In the genomic region with DNA sequence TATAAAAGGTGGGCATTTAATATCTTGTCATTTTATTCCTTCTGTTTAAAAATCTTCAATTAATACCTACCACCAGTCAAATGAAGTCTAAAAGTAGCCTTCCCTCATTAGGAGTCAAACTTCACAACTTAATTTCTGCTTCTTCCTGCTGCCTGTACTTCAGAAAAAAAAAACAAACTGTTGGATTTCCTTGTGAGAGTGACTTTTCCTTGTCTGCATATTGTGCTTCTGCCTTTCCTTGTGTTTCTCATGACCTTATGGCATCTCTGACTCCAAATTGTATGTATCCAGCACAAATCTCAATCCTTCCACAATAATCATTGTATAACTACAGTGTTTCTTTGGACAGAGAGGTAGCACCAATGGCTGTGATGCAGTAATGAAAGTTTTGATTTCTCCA, we compare ENCODE assay signal across 15 cellular contexts. TPM values are rescaled to one million over a fixed set of nuclear protein-coding genes. Genes with fewer than 3 reads are reported as not detected.
"Had no signal": no experiment of that assay in that cellular context is flagged by ENCODE, and none has a peak within 500 bp of the region (broad histone marks: within the 10 kb centered on the region; RNA-seq: fewer than 3 reads in every experiment).

No MANE protein-coding gene starts in this region.

- H3K36me3 Mint-ChIP-seq: memory B cell had no signal

- H3K4me1 Mint-ChIP-seq: memory B cell had no signal

- FAIRE-seq: pancreas had no signal

- H3K4me3 Mint-ChIP-seq: activated CD8-positive, alpha-beta T cell treated with anti-CD3 and anti-CD28 coated beads for 36 hours; activated naive CD8-positive, alpha-beta T cell treated with anti-CD3 and anti-CD28 coated beads, Interleukin-2, amount 50 U/mL, for 24 hours; effector memory CD8-positive, alpha-beta T cell; memory B cell; T-cell had no signal

- H3K27ac ChIP-seq: cardiac muscle cell, pancreas, SJSA1, WERI-Rb-1 had no signal

- H3K4me3 ChIP-seq: cardiac muscle cell, pancreas, SJSA1, tibial nerve had no signal

- H3K9me3 Mint-ChIP-seq: activated naive CD8-positive, alpha-beta T cell treated with anti-CD3 and anti-CD28 coated beads, Interleukin-2, amount 50 U/mL, for 24 hours; effector memory CD8-positive, alpha-beta T cell; memory B cell; T-cell had no signal

- H3K4me1 ChIP-seq: pancreas had no signal

- H3K9me3 ChIP-seq: pancreas, SJSA1, tibial nerve had no signal

- H3K27me3 ChIP-seq: cardiac muscle cell, pancreas, SJSA1, tibial nerve had no signal

- H3K36me3 ChIP-seq: cardiac muscle cell, pancreas, WERI-Rb-1 had no signal

- ATAC-seq: activated CD8-positive, alpha-beta T cell treated with anti-CD3 and anti-CD28 coated beads for 36 hours; activated naive CD8-positive, alpha-beta T cell treated with anti-CD3 and anti-CD28 coated beads, Interleukin-2, amount 50 U/mL, for 24 hours; effector memory CD8-positive, alpha-beta T cell; esophagus mucosa; pancreas; T-cell had no signal

- H3K27ac Mint-ChIP-seq: activated CD8-positive, alpha-beta T cell treated with anti-CD3 and anti-CD28 coated beads for 36 hours; activated naive CD8-positive, alpha-beta T cell treated with anti-CD3 and anti-CD28 coated beads, Interleukin-2, amount 50 U/mL, for 24 hours; effector memory CD8-positive, alpha-beta T cell; memory B cell; T-cell had no signal

- DNase-seq: activated CD4-positive, alpha-beta T cell treated with anti-CD3 and anti-CD28 coated beads for 4 hours; activated CD8-positive, alpha-beta memory T cell treated with anti-CD3 and anti-CD28 coated beads, Interleukin-2, amount 50 U/mL, for 4 hours; activated CD8-positive, alpha-beta T cell treated with anti-CD3 and anti-CD28 coated beads for 36 hours; activated naive CD8-positive, alpha-beta T cell treated with anti-CD3 and anti-CD28 coated beads, Interleukin-2, amount 50 U/mL, for 24 hours; effector memory CD8-positive, alpha-beta T cell; glutamatergic neuron; pancreas; T-cell; WERI-Rb-1 had no signal

- H3K27me3 Mint-ChIP-seq: activated CD8-positive, alpha-beta T cell treated with anti-CD3 and anti-CD28 coated beads for 36 hours; activated naive CD8-positive, alpha-beta T cell treated with anti-CD3 and anti-CD28 coated beads, Interleukin-2, amount 50 U/mL, for 24 hours; effector memory CD8-positive, alpha-beta T cell; memory B cell; T-cell had no signal

RNA-seq across cellular contexts. Expression of gene GRAMD2B, which starts 32.1 kb away (rescaled TPM):
- polyA plus RNA-seq: neural cell had no signal
